In the genomic region with DNA sequence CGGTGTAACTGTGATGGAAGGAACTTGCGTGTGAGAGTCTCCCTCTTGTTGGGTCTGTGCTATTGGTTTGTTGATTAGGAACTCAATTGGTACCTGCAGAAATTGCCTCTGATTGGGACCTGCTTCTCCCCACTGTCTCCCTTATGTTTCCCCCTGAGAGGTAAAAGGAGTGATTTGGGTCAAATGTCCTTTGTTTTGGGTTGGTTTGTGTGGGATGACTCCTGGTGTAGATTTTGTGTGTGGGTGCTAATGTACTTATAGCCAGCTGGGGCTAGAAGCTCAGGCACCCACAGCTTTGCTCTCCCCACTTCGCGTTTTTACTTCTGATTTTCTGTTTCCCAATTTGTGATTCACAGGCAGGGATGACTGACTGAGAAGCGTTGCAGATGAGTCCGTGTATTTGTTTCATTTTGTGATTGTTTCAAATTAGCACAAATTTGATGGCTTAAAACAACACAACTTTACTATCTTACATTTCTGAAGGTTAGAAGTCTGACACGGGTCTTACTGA, we compare ENCODE assay signal across 11 cellular contexts.
A peak's percentile ranks its signal among the peaks of the same experiment; 100 is the strongest.
DNase-seq lines count a peak whose midpoint lies in the region; ATAC-seq and TF ChIP-seq lines count a peak whose summit lies in the region.
"Had no signal": no experiment of that assay in that cellular context is flagged by ENCODE, and none has a peak within 500 bp of the region (broad histone marks: within the 10 kb centered on the region; RNA-seq: fewer than 3 reads in every experiment).

No MANE protein-coding gene starts in this region.

- no peaks in the 10 kb centered on the region for H3K36me3 ChIP-seq in heart left ventricle
- peaks cover 0 to 2% of the 10 kb centered on the region in 2 experiments for H3K36me3 ChIP-seq in mesenchymal stem cell (ENCODE audit: control insufficient read depth in 1 of 2, insufficient read depth in 2 of 2, low read depth in 1 of 2, low read length in 2 of 2)
- H3K36me3 ChIP-seq in tibial nerve, result no peaks in the 10 kb centered on the region
- H3K36me3 ChIP-seq: BE2C had no signal

- H2BK5ac ChIP-seq in mesenchymal stem cell (ENCODE audit: low read depth, low read length, poor library complexity, severe bottlenecking), result no peak overlapping the region

- H3K18ac ChIP-seq in mesenchymal stem cell (ENCODE audit: low read depth in 1 of 2, low read length in 2 of 2), result no peak overlapping the region

- H2AK5ac ChIP-seq in mesenchymal stem cell (ENCODE audit: low read length, severe bottlenecking), result no peak overlapping the region

- peaks cover 14% of the 10 kb centered on the region for H3K79me1 ChIP-seq in mesenchymal stem cell (replicated peaks; ENCODE audit: low read length, poor library complexity, severe bottlenecking)

- no peak overlapping the region for H2AFZ ChIP-seq in mesenchymal stem cell (ENCODE audit: low read depth, low read length)
- H2AFZ ChIP-seq: PC-9 had no signal

- peak overlapping the region; percentile 58 for H3K9ac ChIP-seq in mesenchymal stem cell (ENCODE audit: low read length)

- H3K4me3 ChIP-seq in heart left ventricle (peak overlapping the region in 1 of 12 donors; percentile 43), mesenchymal stem cell (ENCODE audit: insufficient read depth in 1 of 2, low read depth in 1 of 2, low read length in 2 of 2) (peak overlapping the region in 1 of 2 experiments; percentile 27), tibial nerve (no peak overlapping the region)
- H3K4me3 ChIP-seq: PC-9 had no signal

- POLR2A ChIA-PET in WTC11 (lab: Charles Lee), result no interaction called here

- ATAC-seq in left ventricle myocardium superior, result peak; percentile 22
- no peak for ATAC-seq in heart left ventricle
- ATAC-seq in WTC11, result no peak
- ATAC-seq in GM21576 (IDR thresholded peaks at IDR 0.05; ENCODE audit: unreplicated experiment), result no peak

- no peak overlapping the region for H2BK120ac ChIP-seq in mesenchymal stem cell (ENCODE audit: low read depth, low read length)

- CTCF ChIA-PET in WTC11 (lab: Charles Lee), result interaction anchor here (0.9 kb wide), 1 partner anchor 259 kb away, joined by 3 read pairs; no protein-coding TSS in a partner anchor

- no peak overlapping the region for H3K23ac ChIP-seq in mesenchymal stem cell (ENCODE audit: low read length in 2 of 2)

- H3K27me3 Mint-ChIP-seq in WTC11 (ENCODE audit: low read depth), result no peaks in the 10 kb centered on the region

- H3K27ac ChIP-seq in heart left ventricle, result peak overlapping the region in 4 of 12 donors; percentile 16 to 87 (median 38)
- no peak overlapping the region for H3K27ac ChIP-seq in mesenchymal stem cell (ENCODE audit: low read length, poor library complexity, severe bottlenecking)
- H3K27ac ChIP-seq in tibial nerve, result peak overlapping the region in 2 of 4 donors; percentile 68 to 79

- intact Hi-C loops in left ventricle myocardium superior (cut with micrococcal nuclease), result no loop called here
- intact Hi-C loops in heart left ventricle (cut with DNase I), result loop anchor here in 2 of 10 donors (10.0 kb wide), 2 partner anchors 51 to 71 kb away; no protein-coding TSS in a partner anchor

- no peak overlapping the region for H3K14ac ChIP-seq in mesenchymal stem cell (ENCODE audit: low read length in 2 of 2)

- no peak for TF ChIP-seq EP300 in tibial nerve (IDR thresholded peaks at IDR 0.05)

- H3K4me3 Mint-ChIP-seq in WTC11, result no peak overlapping the region

- H3K4me1 ChIP-seq in heart left ventricle (peaks cover 0 to 71% (median 36%) of the 10 kb centered on the region in 12 donors), mesenchymal stem cell (ENCODE audit: control insufficient read depth, insufficient read depth, low read depth, low read length) (peaks cover 15% of the 10 kb centered on the region), tibial nerve (peaks cover 0 to 84% (median 23%) of the 10 kb centered on the region in 4 donors)
- H3K4me1 ChIP-seq: BE2C had no signal

- peaks cover 38% of the 10 kb centered on the region for H3K4me1 Mint-ChIP-seq in WTC11

- H3K4me2 ChIP-seq in mesenchymal stem cell (ENCODE audit: low read length, poor library complexity, severe bottlenecking), result no peak overlapping the region

- H3K9me3 ChIP-seq in heart left ventricle, result no peaks in the 10 kb centered on the region
- no peaks in the 10 kb centered on the region for H3K9me3 ChIP-seq in mesenchymal stem cell (ENCODE audit: control insufficient read depth, low read length)
- H3K9me3 ChIP-seq in tibial nerve, result no peaks in the 10 kb centered on the region
- H3K9me3 ChIP-seq: BE2C had no signal

- H4K8ac ChIP-seq in mesenchymal stem cell (ENCODE audit: low read length), result no peak overlapping the region

- peaks cover 5% of the 10 kb centered on the region for H3K9me3 Mint-ChIP-seq in WTC11

- no peak overlapping the region for H3K4ac ChIP-seq in mesenchymal stem cell (ENCODE audit: low read depth in 1 of 2, low read length in 2 of 2)

- TF ChIP-seq POLR2A in heart left ventricle (IDR thresholded peaks at IDR 0.05) (no peak), tibial nerve (IDR thresholded peaks at IDR 0.05) (no peak)

- H2BK12ac ChIP-seq in mesenchymal stem cell (ENCODE audit: low read length in 2 of 2), result no peak overlapping the region

- peak overlapping the region; percentile 34 for H3K27ac Mint-ChIP-seq in WTC11

- H3K27me3 ChIP-seq in heart left ventricle (no peaks in the 10 kb centered on the region), mesenchymal stem cell (ENCODE audit: control insufficient read depth in 1 of 2, insufficient read depth in 1 of 2, low read length in 2 of 2) (no peaks in the 10 kb centered on the region), tibial nerve (no peaks in the 10 kb centered on the region)

- TF ChIP-seq CTCF in heart left ventricle (IDR thresholded peaks at IDR 0.05) (no peak), WTC11 (IDR thresholded peaks at IDR 0.05) (no peak), tibial nerve (IDR thresholded peaks at IDR 0.05) (no peak)

- no peak overlapping the region for H4K91ac ChIP-seq in mesenchymal stem cell (ENCODE audit: low read length)

- no peak for DNase-seq in left ventricle myocardium superior
- no peak for DNase-seq in heart left ventricle
- DNase-seq in WTC11 (ENCODE audit: low spot score), result no peak
- DNase-seq in mesenchymal stem cell, result no peak
- no peak for DNase-seq in tibial nerve (ENCODE audit: low spot score in 2 of 2)
- no peak for DNase-seq in superior temporal gyrus (ENCODE audit: extremely low spot score)
- DNase-seq in middle frontal gyrus (ENCODE audit: extremely low spot score, low spot score), result no peak
- DNase-seq: BE2C; effector CD4-positive, alpha-beta T cell; PC-9 had no signal

- H3K36me3 Mint-ChIP-seq in WTC11, result peaks cover 6% of the 10 kb centered on the region

- 82 to 86% (median 84%) methylated on average over 7 of the region's 7 CpGs for WGBS in heart left ventricle, 4 donors
- 100% methylated on average over 3 of the region's 7 CpGs for WGBS in mesenchymal stem cell
- 74 to 84% methylated on average over 7 of the region's 7 CpGs for WGBS in tibial nerve, 2 donors

- no peak overlapping the region for H2BK15ac ChIP-seq in mesenchymal stem cell (ENCODE audit: low read depth, poor library complexity, severe bottlenecking)

TF ChIP-seq in WTC11, 78 proteins besides CTCF, POLR2A, EP300 and RAD21:
- TF ChIP-seq FOXJ3 (CRISPR knock-in tag; IDR thresholded peaks at IDR 0.05; ENCODE audit: borderline replicate concordance) (no peak), CREM (CRISPR knock-in tag; IDR thresholded peaks at IDR 0.05) (no peak), ELF4 (CRISPR knock-in tag; IDR thresholded peaks at IDR 0.05; ENCODE audit: low read depth) (no peak), TCF7 (CRISPR knock-in tag; IDR thresholded peaks at IDR 0.05; ENCODE audit: low read depth) (no peak), KAT7 (CRISPR knock-in tag; IDR thresholded peaks at IDR 0.05; ENCODE audit: borderline replicate concordance) (no peak), CREB1 (CRISPR knock-in tag; IDR thresholded peaks at IDR 0.05) (no peak), TP53 (CRISPR knock-in tag; IDR thresholded peaks at IDR 0.05) (no peak)
- TF ChIP-seq, protein P1, sequence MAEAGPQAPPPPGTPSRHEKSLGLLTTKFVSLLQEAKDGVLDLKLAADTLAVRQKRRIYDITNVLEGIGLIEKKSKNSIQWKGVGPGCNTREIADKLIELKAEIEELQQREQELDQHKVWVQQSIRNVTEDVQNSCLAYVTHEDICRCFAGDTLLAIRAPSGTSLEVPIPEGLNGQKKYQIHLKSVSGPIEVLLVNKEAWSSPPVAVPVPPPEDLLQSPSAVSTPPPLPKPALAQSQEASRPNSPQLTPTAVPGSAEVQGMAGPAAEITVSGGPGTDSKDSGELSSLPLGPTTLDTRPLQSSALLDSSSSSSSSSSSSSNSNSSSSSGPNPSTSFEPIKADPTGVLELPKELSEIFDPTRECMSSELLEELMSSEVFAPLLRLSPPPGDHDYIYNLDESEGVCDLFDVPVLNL (CRISPR knock-in tag; IDR thresholded peaks at IDR 0.05; ENCODE audit: borderline replicate concordance, low read depth), result no peak
- TF ChIP-seq, protein P2, sequence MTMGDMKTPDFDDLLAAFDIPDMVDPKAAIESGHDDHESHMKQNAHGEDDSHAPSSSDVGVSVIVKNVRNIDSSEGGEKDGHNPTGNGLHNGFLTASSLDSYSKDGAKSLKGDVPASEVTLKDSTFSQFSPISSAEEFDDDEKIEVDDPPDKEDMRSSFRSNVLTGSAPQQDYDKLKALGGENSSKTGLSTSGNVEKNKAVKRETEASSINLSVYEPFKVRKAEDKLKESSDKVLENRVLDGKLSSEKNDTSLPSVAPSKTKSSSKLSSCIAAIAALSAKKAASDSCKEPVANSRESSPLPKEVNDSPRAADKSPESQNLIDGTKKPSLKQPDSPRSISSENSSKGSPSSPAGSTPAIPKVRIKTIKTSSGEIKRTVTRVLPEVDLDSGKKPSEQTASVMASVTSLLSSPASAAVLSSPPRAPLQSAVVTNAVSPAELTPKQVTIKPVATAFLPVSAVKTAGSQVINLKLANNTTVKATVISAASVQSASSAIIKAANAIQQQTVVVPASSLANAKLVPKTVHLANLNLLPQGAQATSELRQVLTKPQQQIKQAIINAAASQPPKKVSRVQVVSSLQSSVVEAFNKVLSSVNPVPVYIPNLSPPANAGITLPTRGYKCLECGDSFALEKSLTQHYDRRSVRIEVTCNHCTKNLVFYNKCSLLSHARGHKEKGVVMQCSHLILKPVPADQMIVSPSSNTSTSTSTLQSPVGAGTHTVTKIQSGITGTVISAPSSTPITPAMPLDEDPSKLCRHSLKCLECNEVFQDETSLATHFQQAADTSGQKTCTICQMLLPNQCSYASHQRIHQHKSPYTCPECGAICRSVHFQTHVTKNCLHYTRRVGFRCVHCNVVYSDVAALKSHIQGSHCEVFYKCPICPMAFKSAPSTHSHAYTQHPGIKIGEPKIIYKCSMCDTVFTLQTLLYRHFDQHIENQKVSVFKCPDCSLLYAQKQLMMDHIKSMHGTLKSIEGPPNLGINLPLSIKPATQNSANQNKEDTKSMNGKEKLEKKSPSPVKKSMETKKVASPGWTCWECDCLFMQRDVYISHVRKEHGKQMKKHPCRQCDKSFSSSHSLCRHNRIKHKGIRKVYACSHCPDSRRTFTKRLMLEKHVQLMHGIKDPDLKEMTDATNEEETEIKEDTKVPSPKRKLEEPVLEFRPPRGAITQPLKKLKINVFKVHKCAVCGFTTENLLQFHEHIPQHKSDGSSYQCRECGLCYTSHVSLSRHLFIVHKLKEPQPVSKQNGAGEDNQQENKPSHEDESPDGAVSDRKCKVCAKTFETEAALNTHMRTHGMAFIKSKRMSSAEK (CRISPR knock-in tag; IDR thresholded peaks at IDR 0.05; ENCODE audit: borderline replicate concordance), result no peak
